In the genomic region with DNA sequence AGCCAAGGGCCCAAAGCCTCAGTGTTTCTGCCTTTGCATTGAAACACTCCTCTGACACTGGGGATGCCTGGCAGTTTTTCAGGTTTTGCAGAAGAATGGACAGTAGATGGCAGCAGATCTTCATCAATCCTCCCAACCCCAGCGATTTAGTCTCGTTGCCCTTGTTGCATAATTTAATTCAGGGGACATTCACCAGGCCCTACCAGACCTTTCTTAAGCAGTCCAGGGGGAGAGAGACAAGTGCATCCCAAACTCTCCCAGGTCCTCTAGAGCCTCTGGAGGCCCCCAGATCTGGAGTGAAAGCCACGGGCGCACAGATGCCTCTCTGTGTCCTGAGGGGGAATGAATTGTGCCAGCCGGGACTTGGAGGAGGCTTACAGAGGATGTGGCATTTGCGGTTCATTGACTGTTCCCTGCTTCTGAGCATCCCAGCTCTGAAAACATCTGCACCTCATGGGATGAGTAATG, we compare ENCODE assay signal across 8 cellular contexts. TPM values are rescaled to one million over a fixed set of nuclear protein-coding genes. Genes with fewer than 3 reads are reported as not detected.
DNase-seq lines count a peak whose midpoint lies in the region; ATAC-seq and TF ChIP-seq lines count a peak whose summit lies in the region.

No MANE protein-coding gene starts in this region.

- H3K27me3 Mint-ChIP-seq in activated CD4-positive, alpha-beta T cell treated with anti-CD3 and anti-CD28 coated beads, Interleukin-2, amount 10 ng/mL, durations not matched to agents 24 days and 14 days, result no peaks in the 10 kb centered on the region
- no peaks in the 10 kb centered on the region for H3K27me3 Mint-ChIP-seq in activated T-helper 17 cell treated with anti-CD3 and anti-CD28 coated beads, Interleukin-2, amount 50 U/mL, for 72 hours

- H3K4me1 Mint-ChIP-seq in activated CD4-positive, alpha-beta T cell treated with anti-CD3 and anti-CD28 coated beads, Interleukin-2, amount 10 ng/mL, durations not matched to agents 24 days and 14 days, result peaks cover 18% of the 10 kb centered on the region
- H3K4me1 Mint-ChIP-seq in activated T-helper 17 cell treated with anti-CD3 and anti-CD28 coated beads, Interleukin-2, amount 50 U/mL, for 72 hours, result peaks cover 6% of the 10 kb centered on the region

- H3K27ac ChIP-seq in AG04450 (ENCODE audit: low read depth, low read length), result no peak overlapping the region

- peak; percentile 63 for DNase-seq in AG04450 (ENCODE audit: low read depth, low spot score)
- peak; percentile 46 for DNase-seq in GM12864 (ENCODE audit: low read depth)
- peak; percentile 35 for DNase-seq in NCI-H2227 treated with DMSO at 0.1 percent for 48 hours (lab: John Stamatoyannopoulos, UW)
- peak; percentile 82 for DNase-seq in activated CD4-positive, alpha-beta T cell treated with anti-CD3 and anti-CD28 coated beads, Interleukin-2, amount 10 ng/mL, durations not matched to agents 24 days and 14 days
- peak; percentile 85 to 93 for DNase-seq in foreskin fibroblast
- DNase-seq in occipital lobe (lab: John Stamatoyannopoulos, UW), result peak; percentile 44

- CTCF ChIA-PET in AG04450 (lab: Charles Lee), result interaction anchor here (0.7 to 2.1 kb wide), 4 partner anchors 138 to 333 kb away, joined by 3 to 32 read pairs (median 6); no protein-coding TSS in a partner anchor

- intact Hi-C loops in activated CD4-positive, alpha-beta T cell treated with anti-CD3 and anti-CD28 coated beads, Interleukin-2, amount 10 ng/mL, durations not matched to agents 24 days and 14 days (cut with micrococcal nuclease), result loop anchor here (2.0 to 5.0 kb wide), 3 partner anchors 138 to 686 kb away; no protein-coding TSS in a partner anchor

- H3K9me3 ChIP-seq in AG04450 (ENCODE audit: control insufficient read depth, insufficient read depth, low read length), result no peaks in the 10 kb centered on the region

- H3K4me3 Mint-ChIP-seq in activated CD4-positive, alpha-beta T cell treated with anti-CD3 and anti-CD28 coated beads, Interleukin-2, amount 10 ng/mL, durations not matched to agents 24 days and 14 days, result no peak overlapping the region
- no peak overlapping the region for H3K4me3 Mint-ChIP-seq in activated T-helper 17 cell treated with anti-CD3 and anti-CD28 coated beads, Interleukin-2, amount 50 U/mL, for 72 hours

- no peaks in the 10 kb centered on the region for H3K36me3 Mint-ChIP-seq in activated CD4-positive, alpha-beta T cell treated with anti-CD3 and anti-CD28 coated beads, Interleukin-2, amount 10 ng/mL, durations not matched to agents 24 days and 14 days (ENCODE audit: low read depth)
- H3K36me3 Mint-ChIP-seq in activated T-helper 17 cell treated with anti-CD3 and anti-CD28 coated beads, Interleukin-2, amount 50 U/mL, for 72 hours (ENCODE audit: low read depth), result no peaks in the 10 kb centered on the region

- POLR2A ChIA-PET in AG04450 (lab: Yijun Ruan, JAX), result no interaction called here

- H3K9me3 Mint-ChIP-seq in activated CD4-positive, alpha-beta T cell treated with anti-CD3 and anti-CD28 coated beads, Interleukin-2, amount 10 ng/mL, durations not matched to agents 24 days and 14 days, result no peaks in the 10 kb centered on the region
- H3K9me3 Mint-ChIP-seq in activated T-helper 17 cell treated with anti-CD3 and anti-CD28 coated beads, Interleukin-2, amount 50 U/mL, for 72 hours, result no peaks in the 10 kb centered on the region

- no peaks in the 10 kb centered on the region for H3K27me3 ChIP-seq in AG04450 (ENCODE audit: control insufficient read depth, insufficient read depth, low read length)

- peak; percentile 26 for ATAC-seq in HG02981 (IDR thresholded peaks at IDR 0.05; ENCODE audit: unreplicated experiment)
- ATAC-seq in activated T-helper 17 cell treated with anti-CD3 and anti-CD28 coated beads, Interleukin-2, amount 50 U/mL, for 72 hours (replicated peaks), result no peak

- no peak overlapping the region for H3K4me3 ChIP-seq in AG04450 (ENCODE audit: low read depth, low read length)
- no peak overlapping the region for H3K4me3 ChIP-seq in GM12864 (ENCODE audit: low read depth, low read length)
- no peak overlapping the region for H3K4me3 ChIP-seq in foreskin fibroblast (ENCODE audit: low read depth in 1 of 2, low read length in 2 of 2)

- H3K27ac Mint-ChIP-seq in activated CD4-positive, alpha-beta T cell treated with anti-CD3 and anti-CD28 coated beads, Interleukin-2, amount 10 ng/mL, durations not matched to agents 24 days and 14 days, result no peak overlapping the region
- no peak overlapping the region for H3K27ac Mint-ChIP-seq in activated T-helper 17 cell treated with anti-CD3 and anti-CD28 coated beads, Interleukin-2, amount 50 U/mL, for 72 hours

- TF ChIP-seq CTCF in AG04450 (IDR thresholded peaks at IDR 0.05; ENCODE audit: low read depth, low read length) (peak; percentile 79), GM12864 (IDR thresholded peaks at IDR 0.05; ENCODE audit: low read depth, low read length, missing control alignments) (peak; percentile 73), foreskin fibroblast (IDR thresholded peaks at IDR 0.05; ENCODE audit: low read depth, low read length) (peak; percentile 69)

RNA-seq across cellular contexts. Expression of gene MINDY4, which starts 29.6 kb away (rescaled TPM):
- polyA plus RNA-seq in AG04450 (2011; rRNA removed), result 1.8 and 2.4 TPM in 2 replicates
- 4.2 and 4.7 TPM in 2 replicates for polyA minus RNA-seq in AG04450 (2011; rRNA and poly(A)+ RNA removed)
- total RNA-seq in activated CD4-positive, alpha-beta T cell treated with anti-CD3 and anti-CD28 coated beads, Interleukin-2, amount 10 ng/mL, durations not matched to agents 24 days and 14 days, result 1.2 and 1.3 TPM in 2 replicates
- total RNA-seq in occipital lobe, result 5.3 TPM
- total RNA-seq in activated T-helper 17 cell treated with anti-CD3 and anti-CD28 coated beads, Interleukin-2, amount 50 U/mL, for 72 hours, result 1 to 10 TPM in 1 of 2 donors, under 1 TPM in 1; 0.74 to 1.4 TPM

RNA-seq across cellular contexts. Expression of gene INMT, which starts 48.9 kb away (rescaled TPM):
- polyA plus RNA-seq in AG04450 (2011; rRNA removed), result 6.6 and 7.6 TPM in 2 replicates
- 12.5 and 17.0 TPM in 2 replicates for polyA minus RNA-seq in AG04450 (2011; rRNA and poly(A)+ RNA removed)
- not detected in 2 replicates for total RNA-seq in activated CD4-positive, alpha-beta T cell treated with anti-CD3 and anti-CD28 coated beads, Interleukin-2, amount 10 ng/mL, durations not matched to agents 24 days and 14 days
- 0.16 TPM for total RNA-seq in occipital lobe
- total RNA-seq in activated T-helper 17 cell treated with anti-CD3 and anti-CD28 coated beads, Interleukin-2, amount 50 U/mL, for 72 hours, result under 1 TPM in 1 of 2 donors, not detected in 1; 0.21 TPM

Comparison
In these comparisons a context has a peak if more than half of its experiments do, and no peak if none do; other contexts are left out.
1. DNase-seq: peak in every context shown above with its lines; median percentile 89 in foreskin fibroblast; 82 in activated CD4-positive, alpha-beta T cell treated with anti-CD3 and anti-CD28 coated beads, Interleukin-2, amount 10 ng/mL, durations not matched to agents 24 days and 14 days; 63 in AG04450; 46 in GM12864; 44 in occipital lobe; 35 in NCI-H2227 treated with DMSO at 0.1 percent for 48 hours.